In genomic region chrX:42028113-42028512, GRCh38 we compare ENCODE assay signal across 24 cellular contexts.
A peak's percentile ranks its signal among the peaks of the same experiment; 100 is the strongest.
DNase-seq lines count a peak whose midpoint lies in the region; ATAC-seq, FAIRE-seq and TF ChIP-seq lines count a peak whose summit lies in the region.
"Had no signal": no experiment of that assay in that cellular context is flagged by ENCODE, and none has a peak within 500 bp of the region (broad histone marks: within the 10 kb centered on the region; RNA-seq: fewer than 3 reads in every experiment).

No MANE protein-coding gene starts in this region.

- no peaks in the 10 kb centered on the region for H3K27me3 ChIP-seq in K562 (ENCODE audit: control insufficient read depth in 2 of 2, insufficient read depth in 2 of 2, low read length in 2 of 2)
- H3K27me3 ChIP-seq: ovary had no signal

- TF ChIP-seq RAD21 in K562 (CRISPR knock-in tag; conservative IDR thresholded peaks at IDR 0.05 in 1 of 2, IDR thresholded peaks at IDR 0.05 in 1 of 2), result no peak

- no peaks in the 10 kb centered on the region for H3K27me3 Mint-ChIP-seq in activated T-cell treated with anti-CD3 and anti-CD28 coated beads, Interleukin-2, amount 50 U/mL, for 4 hours (ENCODE audit: low read depth)
- peaks cover 28% of the 10 kb centered on the region for H3K27me3 Mint-ChIP-seq in activated T-cell treated with anti-CD3 and anti-CD28 coated beads, Interleukin-2, amount 50 U/mL, for 24 hours
- H3K27me3 Mint-ChIP-seq: activated CD8-positive, alpha-beta memory T cell treated with anti-CD3 and anti-CD28 coated beads, Interleukin-2, amount 10 ng/mL, durations not matched to agents 7 days and 5 days; activated naive CD4-positive, alpha-beta T cell treated with anti-CD3 and anti-CD28 coated beads, Interleukin-2, amount 50 U/mL, for 24 hours; type B pancreatic cell had no signal

- TF ChIP-seq CTCF in K562 (IDR thresholded peaks at IDR 0.05 in 2 of 3, conservative IDR thresholded peaks at IDR 0.05 in 1 of 3; ENCODE audit: insufficient read depth in 2 of 3, low read depth in 1 of 3, low read length in 3 of 3), result no peak

- H3K9me3 Mint-ChIP-seq in activated T-cell treated with anti-CD3 and anti-CD28 coated beads, Interleukin-2, amount 50 U/mL, for 4 hours, result peaks cover 4% of the 10 kb centered on the region
- H3K9me3 Mint-ChIP-seq in activated T-cell treated with anti-CD3 and anti-CD28 coated beads, Interleukin-2, amount 50 U/mL, for 24 hours, result no peaks in the 10 kb centered on the region
- H3K9me3 Mint-ChIP-seq: activated B cell treated with CpG ODN at 0.5 μM for 24 hours had no signal

- CTCF ChIA-PET in K562 (lab: Yijun Ruan, JAX; ENCODE audit: low intra/inter-chr PET ratio), result no interaction called here

- 4% methylated on average over 2 of the region's 2 CpGs for WGBS in K562 (ENCODE audit: insufficient coverage, low coverage, missing lambda C conversion rate)

- H3K27ac ChIP-seq in K562 (ENCODE audit: extremely low read depth, low read depth, low read length), result no peak overlapping the region
- H3K27ac ChIP-seq: BLaER1, ovary had no signal

- DNase-seq in Daoy (ENCODE audit: low read depth) (peak; percentile 4), M059J (ENCODE audit: low read depth) (peak; percentile 12), K562 (ENCODE audit: extremely low read depth in 1 of 4, low spot score in 3 of 4) (peak; percentile 7 to 31 (median 21)), mucosa of gallbladder (ENCODE audit: low spot score) (peak; percentile 40), T-helper 2 cell (no peak)
- no peak for DNase-seq in activated T-cell treated with anti-CD3 and anti-CD28 coated beads, Interleukin-2, amount 50 U/mL, for 4 hours
- DNase-seq in activated T-cell treated with anti-CD3 and anti-CD28 coated beads, Interleukin-2, amount 50 U/mL, for 24 hours, result no peak
- DNase-seq: ACHN; activated B cell treated with CpG ODN at 0.5 μM for 24 hours; activated CD8-positive, alpha-beta memory T cell treated with anti-CD3 and anti-CD28 coated beads, Interleukin-2, amount 10 ng/mL, durations not matched to agents 7 days and 5 days; amygdala; effector CD8-positive, alpha-beta T cell; KG1; MV-4-11; nephron progenitor cell; ovary; retina; stimulated activated CD4-positive, alpha-beta T cell treated with anti-CD3 and anti-CD28 coated beads, Interleukin-1b, Interleukin-23, amount 100 ng/mL, for 48 hours had no signal

- H2AFZ ChIP-seq in K562 (ENCODE audit: low read depth, low read length), result no peak overlapping the region

- H3K27ac Mint-ChIP-seq in activated T-cell treated with anti-CD3 and anti-CD28 coated beads, Interleukin-2, amount 50 U/mL, for 24 hours, result no peak overlapping the region
- H3K27ac Mint-ChIP-seq: activated B cell treated with CpG ODN at 0.5 μM for 24 hours; activated CD8-positive, alpha-beta memory T cell treated with anti-CD3 and anti-CD28 coated beads, Interleukin-2, amount 10 ng/mL, durations not matched to agents 7 days and 5 days; activated naive CD4-positive, alpha-beta T cell treated with anti-CD3 and anti-CD28 coated beads, Interleukin-2, amount 50 U/mL, for 24 hours; nephron progenitor cell; type B pancreatic cell had no signal

- no peak for TF ChIP-seq EP300 in K562 (IDR thresholded peaks at IDR 0.05; ENCODE audit: low read length)

- no peak for TF ChIP-seq POLR2A in K562 (conservative IDR thresholded peaks at IDR 0.05)

- intact Hi-C loops in K562 (cut with micrococcal nuclease), result no loop called here

- H3K79me2 ChIP-seq in K562 (ENCODE audit: control insufficient read depth, insufficient read depth, low read length), result no peaks in the 10 kb centered on the region

- H3K4me3 Mint-ChIP-seq in activated T-cell treated with anti-CD3 and anti-CD28 coated beads, Interleukin-2, amount 50 U/mL, for 4 hours, result no peak overlapping the region
- H3K4me3 Mint-ChIP-seq in activated T-cell treated with anti-CD3 and anti-CD28 coated beads, Interleukin-2, amount 50 U/mL, for 24 hours, result no peak overlapping the region
- H3K4me3 Mint-ChIP-seq: activated B cell treated with CpG ODN at 0.5 μM for 24 hours; activated CD8-positive, alpha-beta memory T cell treated with anti-CD3 and anti-CD28 coated beads, Interleukin-2, amount 10 ng/mL, durations not matched to agents 7 days and 5 days; activated naive CD4-positive, alpha-beta T cell treated with anti-CD3 and anti-CD28 coated beads, Interleukin-2, amount 50 U/mL, for 24 hours; nephron progenitor cell; type B pancreatic cell had no signal

- H3K4me2 ChIP-seq in K562 (ENCODE audit: insufficient read depth, low read length), result no peak overlapping the region
- H3K4me2 ChIP-seq: BLaER1, smooth muscle cell had no signal

- no peaks in the 10 kb centered on the region for H3K4me1 Mint-ChIP-seq in activated T-cell treated with anti-CD3 and anti-CD28 coated beads, Interleukin-2, amount 50 U/mL, for 4 hours (ENCODE audit: low read depth)
- H3K4me1 Mint-ChIP-seq in activated T-cell treated with anti-CD3 and anti-CD28 coated beads, Interleukin-2, amount 50 U/mL, for 24 hours (ENCODE audit: low read depth), result no peaks in the 10 kb centered on the region
- H3K4me1 Mint-ChIP-seq: activated B cell treated with CpG ODN at 0.5 μM for 24 hours; activated CD8-positive, alpha-beta memory T cell treated with anti-CD3 and anti-CD28 coated beads, Interleukin-2, amount 10 ng/mL, durations not matched to agents 7 days and 5 days; activated naive CD4-positive, alpha-beta T cell treated with anti-CD3 and anti-CD28 coated beads, Interleukin-2, amount 50 U/mL, for 24 hours; nephron progenitor cell had no signal

- H4K20me1 ChIP-seq in K562 (replicated peaks; ENCODE audit: control insufficient read depth, insufficient read depth, low read length), result no peaks in the 10 kb centered on the region
- H4K20me1 ChIP-seq: BLaER1 had no signal

- no peaks in the 10 kb centered on the region for H3K4me1 ChIP-seq in K562 (replicated peaks in 1 of 2; ENCODE audit: control insufficient read depth in 2 of 2, insufficient read depth in 2 of 2, low read length in 2 of 2)
- H3K4me1 ChIP-seq: BLaER1 had no signal

- no peak overlapping the region for H3K9ac ChIP-seq in K562 (ENCODE audit: insufficient read depth in 1 of 2, low read depth in 2 of 2, low read length in 2 of 2)
- H3K9ac ChIP-seq: BLaER1 had no signal

- no TSS peak for BruUV-seq in K562 (replicated peaks; lab: Mats Ljungman, UMichigan)

- POLR2A ChIA-PET in K562 (lab: Yijun Ruan, JAX), result no interaction called here

- ATAC-seq in K562 (no peak), GM21825 (IDR thresholded peaks at IDR 0.05; ENCODE audit: unreplicated experiment) (no peak)
- no peak for ATAC-seq in activated T-cell treated with anti-CD3 and anti-CD28 coated beads, Interleukin-2, amount 50 U/mL, for 4 hours
- ATAC-seq: activated CD8-positive, alpha-beta memory T cell treated with anti-CD3 and anti-CD28 coated beads, Interleukin-2, amount 10 ng/mL, durations not matched to agents 7 days and 5 days had no signal

- no peaks in the 10 kb centered on the region for H3K9me3 ChIP-seq in K562 (replicated peaks; ENCODE audit: control insufficient read depth, insufficient read depth, low read depth, low read length)
- H3K9me3 ChIP-seq: BLaER1, ovary had no signal

- H3K36me3 Mint-ChIP-seq in activated T-cell treated with anti-CD3 and anti-CD28 coated beads, Interleukin-2, amount 50 U/mL, for 4 hours (ENCODE audit: insufficient read depth), result no peaks in the 10 kb centered on the region
- H3K36me3 Mint-ChIP-seq in activated T-cell treated with anti-CD3 and anti-CD28 coated beads, Interleukin-2, amount 50 U/mL, for 24 hours (ENCODE audit: low read depth), result no peaks in the 10 kb centered on the region
- H3K36me3 Mint-ChIP-seq: activated naive CD4-positive, alpha-beta T cell treated with anti-CD3 and anti-CD28 coated beads, Interleukin-2, amount 50 U/mL, for 24 hours; type B pancreatic cell had no signal

- no peak for FAIRE-seq in K562 (lab: Jason Lieb, UNC)

- in situ Hi-C loops in K562 (cut with MboI), result no loop called here

- no peak overlapping the region for H3K4me3 ChIP-seq in K562
- H3K4me3 ChIP-seq: BLaER1, lung, ovary, smooth muscle cell had no signal

- no peaks in the 10 kb centered on the region for H3K36me3 ChIP-seq in K562 (ENCODE audit: control insufficient read depth, insufficient read depth, low read length)
- H3K36me3 ChIP-seq: BLaER1, ovary had no signal

- no peaks in the 10 kb centered on the region for H3K9me1 ChIP-seq in K562 (ENCODE audit: control insufficient read depth, insufficient read depth, low read length)

TF ChIP-seq in K562, 482 proteins besides CTCF, POLR2A, EP300 and RAD21 (continues in another document):
- peak; percentile 58 for TF ChIP-seq RAD51 (IDR thresholded peaks at IDR 0.05; ENCODE audit: borderline replicate concordance, low read depth)
- TF ChIP-seq NRF1 (conservative IDR thresholded peaks at IDR 0.05 in 1 of 2, IDR thresholded peaks at IDR 0.05 in 1 of 2), result no peak
- TF ChIP-seq FOXJ3 (CRISPR knock-in tag; IDR thresholded peaks at IDR 0.05), result no peak
- TF ChIP-seq, protein P1, sequence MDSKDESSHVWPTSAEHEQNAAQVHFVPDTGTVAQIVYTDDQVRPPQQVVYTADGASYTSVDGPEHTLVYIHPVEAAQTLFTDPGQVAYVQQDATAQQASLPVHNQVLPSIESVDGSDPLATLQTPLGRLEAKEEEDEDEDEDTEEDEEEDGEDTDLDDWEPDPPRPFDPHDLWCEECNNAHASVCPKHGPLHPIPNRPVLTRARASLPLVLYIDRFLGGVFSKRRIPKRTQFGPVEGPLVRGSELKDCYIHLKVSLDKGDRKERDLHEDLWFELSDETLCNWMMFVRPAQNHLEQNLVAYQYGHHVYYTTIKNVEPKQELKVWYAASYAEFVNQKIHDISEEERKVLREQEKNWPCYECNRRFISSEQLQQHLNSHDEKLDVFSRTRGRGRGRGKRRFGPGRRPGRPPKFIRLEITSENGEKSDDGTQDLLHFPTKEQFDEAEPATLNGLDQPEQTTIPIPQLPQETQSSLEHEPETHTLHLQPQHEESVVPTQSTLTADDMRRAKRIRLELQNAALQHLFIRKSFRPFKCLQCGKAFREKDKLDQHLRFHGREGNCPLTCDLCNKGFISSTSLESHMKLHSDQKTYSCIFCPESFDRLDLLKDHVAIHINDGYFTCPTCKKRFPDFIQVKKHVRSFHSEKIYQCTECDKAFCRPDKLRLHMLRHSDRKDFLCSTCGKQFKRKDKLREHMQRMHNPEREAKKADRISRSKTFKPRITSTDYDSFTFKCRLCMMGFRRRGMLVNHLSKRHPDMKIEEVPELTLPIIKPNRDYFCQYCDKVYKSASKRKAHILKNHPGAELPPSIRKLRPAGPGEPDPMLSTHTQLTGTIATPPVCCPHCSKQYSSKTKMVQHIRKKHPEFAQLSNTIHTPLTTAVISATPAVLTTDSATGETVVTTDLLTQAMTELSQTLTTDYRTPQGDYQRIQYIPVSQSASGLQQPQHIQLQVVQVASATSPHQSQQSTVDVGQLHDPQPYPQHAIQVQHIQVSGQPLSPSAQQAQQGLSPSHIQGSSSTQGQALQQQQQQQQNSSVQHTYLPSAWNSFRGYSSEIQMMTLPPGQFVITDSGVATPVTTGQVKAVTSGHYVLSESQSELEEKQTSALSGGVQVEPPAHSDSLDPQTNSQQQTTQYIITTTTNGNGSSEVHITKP (IDR thresholded peaks at IDR 0.05; ENCODE audit: partially characterized antibody), result peak; percentile 10
- peak; percentile 83 for TF ChIP-seq NFYB (IDR thresholded peaks at IDR 0.05; ENCODE audit: extremely low read depth, insufficient read length)

Comparison
In these comparisons a context has a peak if more than half of its experiments do, and no peak if none do; other contexts are left out.
1. DNase-seq: peak in Daoy (single experiment), M059J (single experiment), K562 (4 of 4) and mucosa of gallbladder (single experiment); none in activated T-cell treated with anti-CD3 and anti-CD28 coated beads, Interleukin-2, amount 50 U/mL, for 4 hours (single experiment), activated T-cell treated with anti-CD3 and anti-CD28 coated beads, Interleukin-2, amount 50 U/mL, for 24 hours (single experiment) and T-helper 2 cell (0 of 5).